9 cellular contexts compared by ENCODE assay signal in genomic region chr4:107034091-107034698, GRCh38. TPM values are rescaled to one million over a fixed set of nuclear protein-coding genes. Genes with fewer than 3 reads are reported as not detected.
DNase-seq lines count a peak whose midpoint lies in the region; ATAC-seq and TF ChIP-seq lines count a peak whose summit lies in the region.
"Had no signal": no experiment of that assay in that cellular context is flagged by ENCODE, and none has a peak within 500 bp of the region (broad histone marks: within the 10 kb centered on the region; RNA-seq: fewer than 3 reads in every experiment).

No MANE protein-coding gene starts in this region.

- CTCF ChIA-PET in activated CD4-positive, alpha-beta T cell treated with anti-CD3 and anti-CD28 coated beads for 36 hours (lab: Charles Lee) = interaction anchor here (1.3 kb wide), 1 partner anchor 62 kb away, joined by 5 read pairs; no protein-coding TSS in a partner anchor

- peak; percentile 32 for DNase-seq in activated CD4-positive, alpha-beta T cell treated with anti-CD3 and anti-CD28 coated beads for 36 hours
- no peak for DNase-seq in activated CD4-positive, alpha-beta T cell treated with anti-CD3 and anti-CD28 coated beads for 1 hour
- DNase-seq in SK-MEL-5 (ENCODE audit: low read depth, low spot score) (peak; percentile 52), epithelial cell of proximal tubule (ENCODE audit: low read depth) (no peak), GDM1 (lab: John Stamatoyannopoulos, UW) (no peak)

- in situ Hi-C loops in SK-MEL-5 (cut with HindIII; ENCODE audit: low pct_unique_long_range_greater_than_20kb, low sequenced_read_pairs) = no loop called here

- H3K9me3 Mint-ChIP-seq in activated CD4-positive, alpha-beta T cell treated with anti-CD3 and anti-CD28 coated beads for 36 hours (ENCODE audit: low read depth) = no peaks in the 10 kb centered on the region
- H3K9me3 Mint-ChIP-seq in nephron = no peaks in the 10 kb centered on the region

- intact Hi-C loops in activated CD4-positive, alpha-beta T cell treated with anti-CD3 and anti-CD28 coated beads for 36 hours (cut with DNase I, micrococcal nuclease) = no loop called here

- H3K4me1 Mint-ChIP-seq in activated CD4-positive, alpha-beta T cell treated with anti-CD3 and anti-CD28 coated beads for 36 hours = peaks cover 24% of the 10 kb centered on the region
- H3K4me1 Mint-ChIP-seq in nephron = peaks cover 38% of the 10 kb centered on the region

- no peak overlapping the region for H3K27ac Mint-ChIP-seq in activated CD4-positive, alpha-beta T cell treated with anti-CD3 and anti-CD28 coated beads for 36 hours
- H3K27ac Mint-ChIP-seq in nephron = peak overlapping the region in 1 of 3 experiments; percentile 0

- POLR2A ChIA-PET in activated CD4-positive, alpha-beta T cell treated with anti-CD3 and anti-CD28 coated beads for 36 hours (lab: Charles Lee) = no interaction called here

- no peaks in the 10 kb centered on the region for H3K36me3 Mint-ChIP-seq in activated CD4-positive, alpha-beta T cell treated with anti-CD3 and anti-CD28 coated beads for 36 hours (ENCODE audit: low read depth)
- H3K36me3 Mint-ChIP-seq in nephron (ENCODE audit: low read depth) = no peaks in the 10 kb centered on the region

- TF ChIP-seq CTCF in epithelial cell of proximal tubule (conservative IDR thresholded peaks at IDR 0.05; ENCODE audit: low read depth, low read length) (peak; percentile 33), nephron (IDR thresholded peaks at IDR 0.05; ENCODE audit: unreplicated experiment in 3 of 3) (peak; percentile 32 to 54 (median 35))

- peaks cover 54% of the 10 kb centered on the region for H3K27me3 Mint-ChIP-seq in activated CD4-positive, alpha-beta T cell treated with anti-CD3 and anti-CD28 coated beads for 36 hours
- H3K27me3 Mint-ChIP-seq in nephron (ENCODE audit: low read depth) = peaks cover 79% of the 10 kb centered on the region

- peak; percentile 27 for ATAC-seq in activated CD4-positive, alpha-beta T cell treated with anti-CD3 and anti-CD28 coated beads for 36 hours
- ATAC-seq in GM21515 (IDR thresholded peaks at IDR 0.05; ENCODE audit: unreplicated experiment) (no peak), GM19463 (IDR thresholded peaks at IDR 0.05; ENCODE audit: unreplicated experiment) (no peak)

- peak overlapping the region; percentile 10 for H3K4me3 ChIP-seq in epithelial cell of proximal tubule (ENCODE audit: low read depth, low read length)
- H3K4me3 ChIP-seq: BLaER1 had no signal

- no peak overlapping the region for H3K4me3 Mint-ChIP-seq in activated CD4-positive, alpha-beta T cell treated with anti-CD3 and anti-CD28 coated beads for 36 hours
- peak overlapping the region; percentile 80 to 86 (median 85) for H3K4me3 Mint-ChIP-seq in nephron

RNA-seq across cellular contexts. Expression of gene DKK2, which starts 1.9 kb away (rescaled TPM):
- total RNA-seq in activated CD4-positive, alpha-beta T cell treated with anti-CD3 and anti-CD28 coated beads for 36 hours = not detected
- total RNA-seq in SK-MEL-5 (2014; rRNA removed; shearing (Covaris generic)) = 3.8 and 4.4 TPM in 2 replicates
- polyA plus RNA-seq in SK-MEL-5 (2015; cell fraction: cytosol; rRNA removed) = 0.77 and 2.0 TPM in 2 replicates
- 1.2 and 1.7 TPM in 2 replicates for polyA plus RNA-seq in SK-MEL-5 (2015; cell fraction: nucleus; rRNA removed)
- total RNA-seq in epithelial cell of proximal tubule = 0.40 and 0.94 TPM in 2 replicates

Comparison
In these comparisons a context has a peak if more than half of its experiments do, and no peak if none do; other contexts are left out.
1. DNase-seq: peak in activated CD4-positive, alpha-beta T cell treated with anti-CD3 and anti-CD28 coated beads for 36 hours (single experiment) and SK-MEL-5 (single experiment); none in activated CD4-positive, alpha-beta T cell treated with anti-CD3 and anti-CD28 coated beads for 1 hour (single experiment), epithelial cell of proximal tubule (single experiment) and GDM1 (single experiment).